Comparison of ENCODE assay signal across 8 cellular contexts in genomic region chr11:76371170-76371569, GRCh38. TPM values are rescaled to one million over a fixed set of nuclear protein-coding genes. Genes with fewer than 3 reads are reported as not detected.
DNase-seq lines count a peak whose midpoint lies in the region; ATAC-seq, FAIRE-seq and TF ChIP-seq lines count a peak whose summit lies in the region.

No MANE protein-coding gene starts in this region.

- intact Hi-C loops in naive thymus-derived CD4-positive, alpha-beta T cell (cut with micrococcal nuclease), result no loop called here
- intact Hi-C loops in Right ventricle myocardium inferior (cut with DNase I), result no loop called here

- CTCF ChIA-PET in naive thymus-derived CD4-positive, alpha-beta T cell (lab: Charles Lee), result no interaction called here

- H3K27me3 Mint-ChIP-seq in naive thymus-derived CD4-positive, alpha-beta T cell, result no peaks in the 10 kb centered on the region
- no peaks in the 10 kb centered on the region for H3K27me3 Mint-ChIP-seq in naive thymus-derived CD8-positive, alpha-beta T cell

- no peak overlapping the region for H3K4me3 ChIP-seq in naive thymus-derived CD4-positive, alpha-beta T cell (ENCODE audit: low read length)

- H3K4me1 Mint-ChIP-seq in naive thymus-derived CD4-positive, alpha-beta T cell, result peaks cover 27 to 72% (median 61%) of the 10 kb centered on the region in 7 donors
- peaks cover 23 to 71% (median 65%) of the 10 kb centered on the region in 4 donors for H3K4me1 Mint-ChIP-seq in naive thymus-derived CD8-positive, alpha-beta T cell

- H3K36me3 ChIP-seq in naive thymus-derived CD4-positive, alpha-beta T cell (ENCODE audit: control insufficient read depth in 2 of 3, insufficient read depth in 3 of 3, low read length in 3 of 3), result no peaks in the 10 kb centered on the region

- H3K27ac Mint-ChIP-seq in activated naive CD4-positive, alpha-beta T cell treated with anti-CD3 and anti-CD28 coated beads, Interleukin-2, amount 50 U/mL, for 72 hours, result peak overlapping the region; percentile 55 to 85
- peak overlapping the region in 6 of 9 donors; percentile 2 to 59 (median 10) for H3K27ac Mint-ChIP-seq in naive thymus-derived CD4-positive, alpha-beta T cell
- H3K27ac Mint-ChIP-seq in naive thymus-derived CD8-positive, alpha-beta T cell, result peak overlapping the region in 3 of 10 donors; percentile 4 to 57 (median 10)

- H3K9me3 Mint-ChIP-seq in activated naive CD4-positive, alpha-beta T cell treated with anti-CD3 and anti-CD28 coated beads, Interleukin-2, amount 50 U/mL, for 72 hours, result no peaks in the 10 kb centered on the region
- no peaks in the 10 kb centered on the region for H3K9me3 Mint-ChIP-seq in naive thymus-derived CD4-positive, alpha-beta T cell
- no peaks in the 10 kb centered on the region for H3K9me3 Mint-ChIP-seq in naive thymus-derived CD8-positive, alpha-beta T cell

- no peaks in the 10 kb centered on the region for H3K36me3 Mint-ChIP-seq in activated naive CD4-positive, alpha-beta T cell treated with anti-CD3 and anti-CD28 coated beads, Interleukin-2, amount 50 U/mL, for 72 hours
- peaks cover 0 to 3% (median 0%) of the 10 kb centered on the region in 5 donors for H3K36me3 Mint-ChIP-seq in naive thymus-derived CD4-positive, alpha-beta T cell
- H3K36me3 Mint-ChIP-seq in naive thymus-derived CD8-positive, alpha-beta T cell, result peaks cover 0 to 1% (median 0%) of the 10 kb centered on the region in 3 donors

- no peak for DNase-seq in GM12891 (ENCODE audit: insufficient read length, low spot score)
- peak in 1 of 2 donors; percentile 36 for DNase-seq in activated naive CD4-positive, alpha-beta T cell treated with anti-CD3 and anti-CD28 coated beads, Interleukin-2, amount 50 U/mL, for 72 hours (ENCODE audit: low spot score in 2 of 2)
- DNase-seq in naive thymus-derived CD4-positive, alpha-beta T cell, result no peak
- no peak for DNase-seq in T1000 (lab: John Stamatoyannopoulos, UW)
- no peak for DNase-seq in naive thymus-derived CD8-positive, alpha-beta T cell
- no peak for DNase-seq in D341Med (ENCODE audit: low spot score)
- DNase-seq in Right ventricle myocardium inferior (ENCODE audit: missing footprints), result no peak

- no peaks in the 10 kb centered on the region for H3K9me3 ChIP-seq in naive thymus-derived CD4-positive, alpha-beta T cell (ENCODE audit: control insufficient read depth in 2 of 3, low read length in 3 of 3)

- POLR2A ChIA-PET in naive thymus-derived CD4-positive, alpha-beta T cell (lab: Charles Lee), result no interaction called here
- POLR2A ChIA-PET in naive thymus-derived CD8-positive, alpha-beta T cell (lab: Charles Lee), result interaction anchor here (0.5 kb wide), 1 partner anchor 153 kb away, joined by 4 read pairs; no protein-coding TSS in a partner anchor

- FAIRE-seq in GM12891 (lab: Jason Lieb, UNC), result no peak

- ATAC-seq in HG03108 (IDR thresholded peaks at IDR 0.05; ENCODE audit: unreplicated experiment) (peak; percentile 61), Right ventricle myocardium inferior (no peak)
- peak; percentile 98 to 99 for ATAC-seq in activated naive CD4-positive, alpha-beta T cell treated with anti-CD3 and anti-CD28 coated beads, Interleukin-2, amount 50 U/mL, for 72 hours
- peak; percentile 49 for ATAC-seq in naive thymus-derived CD4-positive, alpha-beta T cell
- ATAC-seq in naive thymus-derived CD8-positive, alpha-beta T cell, result no peak

- no peak overlapping the region for H3K27ac ChIP-seq in naive thymus-derived CD4-positive, alpha-beta T cell (ENCODE audit: low read depth, low read length)

- H3K4me3 Mint-ChIP-seq in naive thymus-derived CD4-positive, alpha-beta T cell, result peak overlapping the region in 4 of 10 donors; percentile 2 to 22 (median 11)
- H3K4me3 Mint-ChIP-seq in naive thymus-derived CD8-positive, alpha-beta T cell, result peak overlapping the region in 4 of 10 donors; percentile 2 to 34 (median 17)

- no peaks in the 10 kb centered on the region for H3K27me3 ChIP-seq in naive thymus-derived CD4-positive, alpha-beta T cell (ENCODE audit: control insufficient read depth in 2 of 2, insufficient read depth in 2 of 2, low read length in 2 of 2)

- peaks cover 0 to 2% of the 10 kb centered on the region in 2 donors for H3K4me1 ChIP-seq in naive thymus-derived CD4-positive, alpha-beta T cell (ENCODE audit: control insufficient read depth in 2 of 2, insufficient read depth in 2 of 2, low read length in 2 of 2)

- no peak for TF ChIP-seq POLR2A in GM12891 (IDR thresholded peaks at IDR 0.05; ENCODE audit: low read depth, low read length)

TF ChIP-seq in GM12891, 5 proteins besides CTCF, POLR2A, EP300 and RAD21:
- TF ChIP-seq TAF1 (IDR thresholded peaks at IDR 0.05; ENCODE audit: low read depth, low read length), result no peak
- TF ChIP-seq PAX5 (IDR thresholded peaks at IDR 0.05; ENCODE audit: insufficient read depth, low read length, severe bottlenecking), result no peak
- no peak for TF ChIP-seq POLR2AphosphoS5 (IDR thresholded peaks at IDR 0.05; ENCODE audit: low read depth, low read length)
- 0 out of 2 replicates have a peak, but pooled peaks have one; percentile 28 for TF ChIP-seq SPI1 (IDR thresholded peaks at IDR 0.05; ENCODE audit: low read depth, low read length)
- TF ChIP-seq POU2F2 (IDR thresholded peaks at IDR 0.05; ENCODE audit: low read depth, low read length), result peak; percentile 60; the same call in 1 of the 2 replicates
TF ChIP-seq in GM12891: peak in this region for 2.

RNA-seq across cellular contexts. Expression of gene THAP12, which starts 9.8 kb away (rescaled TPM):
- 7.5 TPM for polyA plus RNA-seq in GM12891 (2012; ENCODE audit: low read depth, missing spikeins)
- total RNA-seq in activated naive CD4-positive, alpha-beta T cell treated with anti-CD3 and anti-CD28 coated beads, Interleukin-2, amount 50 U/mL, for 72 hours, result 10 to 100 TPM; 27.7 to 36.0 TPM
- total RNA-seq in naive thymus-derived CD4-positive, alpha-beta T cell, result 10 to 100 TPM; 40.3 to 57.9 (median 51.1) TPM
- 10 to 100 TPM; 54.6 to 55.8 TPM for polyA plus RNA-seq in naive thymus-derived CD4-positive, alpha-beta T cell
- 10 to 100 TPM; 52.4 to 57.0 TPM for total RNA-seq in naive thymus-derived CD8-positive, alpha-beta T cell
- polyA plus RNA-seq in naive thymus-derived CD8-positive, alpha-beta T cell, result 10 to 100 TPM; 58.6 to 66.3 (median 58.9) TPM
- total RNA-seq in Right ventricle myocardium inferior, result 19.4 TPM

RNA-seq across cellular contexts. Expression of gene GVQW3, which starts 10.0 kb away (rescaled TPM):
- 0.30 TPM for polyA plus RNA-seq in GM12891 (2012; ENCODE audit: low read depth, missing spikeins)
- total RNA-seq in activated naive CD4-positive, alpha-beta T cell treated with anti-CD3 and anti-CD28 coated beads, Interleukin-2, amount 50 U/mL, for 72 hours, result 1 to 10 TPM; 1.0 to 3.9 TPM
- total RNA-seq in naive thymus-derived CD4-positive, alpha-beta T cell, result 1 to 10 TPM; 3.6 to 9.1 (median 6.7) TPM
- polyA plus RNA-seq in naive thymus-derived CD4-positive, alpha-beta T cell, result 1 to 10 TPM; 2.1 to 4.1 TPM
- 1 to 10 TPM; 7.4 to 7.8 TPM for total RNA-seq in naive thymus-derived CD8-positive, alpha-beta T cell
- polyA plus RNA-seq in naive thymus-derived CD8-positive, alpha-beta T cell, result 1 to 10 TPM; 1.9 to 2.6 (median 2.3) TPM
- 1.9 TPM for total RNA-seq in Right ventricle myocardium inferior

Comparison
In these comparisons a context has a peak if more than half of its experiments do, and no peak if none do; other contexts are left out.
1. ATAC-seq: peak in HG03108 (single experiment), activated naive CD4-positive, alpha-beta T cell treated with anti-CD3 and anti-CD28 coated beads, Interleukin-2, amount 50 U/mL, for 72 hours (2 of 2) and naive thymus-derived CD4-positive, alpha-beta T cell (single experiment); none in naive thymus-derived CD8-positive, alpha-beta T cell (0 of 2) and Right ventricle myocardium inferior (single experiment).